ENCODE assay signal across 10 cellular contexts in the genomic region with DNA sequence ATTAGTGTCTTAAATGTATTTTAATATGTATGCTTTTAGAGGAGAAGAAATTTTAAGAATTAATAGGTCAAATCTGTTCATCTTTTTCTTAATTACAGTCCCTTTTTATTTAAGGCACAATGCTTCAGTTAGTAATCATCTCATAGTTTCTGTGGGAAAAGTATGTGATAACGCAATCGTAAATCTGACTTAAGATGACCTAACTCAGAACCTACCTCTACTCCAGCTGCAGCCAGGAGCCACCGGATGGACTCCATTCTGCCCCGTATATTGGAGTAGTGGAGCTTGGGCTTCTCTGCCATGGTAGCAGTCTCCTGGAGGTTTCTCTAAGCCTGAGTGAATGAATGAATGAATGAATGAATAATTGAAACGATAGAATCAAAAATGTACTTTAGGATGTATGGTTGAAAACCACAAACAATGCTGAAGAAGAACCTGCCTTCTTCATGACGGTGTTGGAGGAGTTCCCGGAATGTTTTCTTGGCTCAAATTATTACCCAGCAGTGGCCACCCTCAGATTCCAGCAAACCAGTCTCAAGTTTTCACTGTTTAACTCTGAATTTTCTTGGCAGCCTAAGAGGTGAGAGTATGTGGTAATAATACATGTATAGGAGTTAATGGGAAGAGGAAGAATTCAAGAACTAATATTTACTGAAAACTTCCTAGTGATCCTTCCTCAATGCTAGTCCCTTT. TPM values are rescaled to one million over a fixed set of nuclear protein-coding genes. Genes with fewer than 3 reads are reported as not detected.
"Had no signal": no experiment of that assay in that cellular context is flagged by ENCODE, and none has a peak within 500 bp of the region (broad histone marks: within the 10 kb centered on the region; RNA-seq: fewer than 3 reads in every experiment).

No MANE protein-coding gene starts in this region.

RNA-seq across cellular contexts. Expression of a gene that starts 5.5 kb away (rescaled TPM):
- total RNA-seq: activated naive CD4-positive, alpha-beta T cell treated with anti-CD3 and anti-CD28 coated beads for 36 hours; activated T-cell treated with anti-CD3 and anti-CD28 coated beads, Interleukin-2, amount 50 U/mL, for 4 hours; aorta; cardiac septum; glomerular endothelial cell; natural killer cell; sciatic nerve; T-helper 17 cell; thoracic aorta; ureter had no signal

RNA-seq across cellular contexts. Expression of a gene that starts 45.8 kb away (rescaled TPM):
- total RNA-seq: activated naive CD4-positive, alpha-beta T cell treated with anti-CD3 and anti-CD28 coated beads for 36 hours; cardiac septum; glomerular endothelial cell; natural killer cell; thoracic aorta; ureter had no signal
